ENCODE assay signal across 21 cellular contexts in genomic region chr10:103697787-103698186, GRCh38.
DNase-seq lines count a peak whose midpoint lies in the region; ATAC-seq and TF ChIP-seq lines count a peak whose summit lies in the region.
"Had no signal": no experiment of that assay in that cellular context is flagged by ENCODE, and none has a peak within 500 bp of the region (broad histone marks: within the 10 kb centered on the region; RNA-seq: fewer than 3 reads in every experiment).

No MANE protein-coding gene starts in this region.

- no peaks in the 10 kb centered on the region for H3K9me3 ChIP-seq in PC-9 (ENCODE audit: insufficient read depth, low read depth)
- H3K9me3 ChIP-seq in sigmoid colon = no peaks in the 10 kb centered on the region
- no peaks in the 10 kb centered on the region for H3K9me3 ChIP-seq in effector memory CD4-positive, alpha-beta T cell (ENCODE audit: control insufficient read depth, low read length)
- H3K9me3 ChIP-seq in aorta (ENCODE audit: control insufficient read depth, low read length) = no peaks in the 10 kb centered on the region

- H4K20me1 ChIP-seq in PC-9 (ENCODE audit: insufficient read depth) = no peaks in the 10 kb centered on the region

- no peak for TF ChIP-seq CTCF in PC-9 (conservative IDR thresholded peaks at IDR 0.05)
- TF ChIP-seq CTCF in dorsolateral prefrontal cortex (IDR thresholded peaks at IDR 0.05 in 54 of 56, conservative IDR thresholded peaks at IDR 0.05 in 2 of 56; ENCODE audit: low read depth in 1 of 56, partially characterized antibody in 56 of 56) = no peak
- TF ChIP-seq CTCF in sigmoid colon (IDR thresholded peaks at IDR 0.05) = no peak

- peak overlapping the region; percentile 31 for H3K27ac Mint-ChIP-seq in T-helper 1 cell treated with Interleukin-12 subunit alpha and Interleukin-12 subunit beta and Interleukin-4 antibody, amounts not matched to agents 30 μg/mL and 1 μg/mL, for 36 hours
- H3K27ac Mint-ChIP-seq: activated naive CD8-positive, alpha-beta T cell; activated T-helper 2 cell treated with anti-CD3 and anti-CD28 coated beads, Interferon-gamma antibody, Interleukin-2, Interleukin-4, amounts not matched to agents 10 μg/mL and 5 μg/mL and 100 μg/mL, durations not matched to agents 14 hours and 24 hours and 36 hours; CD4-positive, CD25-positive, alpha-beta regulatory T cell had no signal

- H3K9me3 Mint-ChIP-seq in T-helper 1 cell treated with Interleukin-12 subunit alpha and Interleukin-12 subunit beta and Interleukin-4 antibody, amounts not matched to agents 30 μg/mL and 1 μg/mL, for 36 hours = no peaks in the 10 kb centered on the region
- H3K9me3 Mint-ChIP-seq: activated T-helper 2 cell treated with anti-CD3 and anti-CD28 coated beads, Interferon-gamma antibody, Interleukin-2, Interleukin-4, amounts not matched to agents 10 μg/mL and 5 μg/mL and 100 μg/mL, durations not matched to agents 14 hours and 24 hours and 36 hours; CD4-positive, CD25-positive, alpha-beta regulatory T cell had no signal

- no peak overlapping the region for H3K4me3 ChIP-seq in PC-9
- H3K4me3 ChIP-seq in dorsolateral prefrontal cortex = no peak overlapping the region
- no peak overlapping the region for H3K4me3 ChIP-seq in sigmoid colon
- H3K4me3 ChIP-seq in effector memory CD4-positive, alpha-beta T cell (ENCODE audit: insufficient read depth, low read depth, low read length, poor library complexity, severe bottlenecking) = no peak overlapping the region
- no peak overlapping the region for H3K4me3 ChIP-seq in aorta (ENCODE audit: low read length in 2 of 2)

- no peaks in the 10 kb centered on the region for H3K36me3 Mint-ChIP-seq in T-helper 1 cell treated with Interleukin-12 subunit alpha and Interleukin-12 subunit beta and Interleukin-4 antibody, amounts not matched to agents 30 μg/mL and 1 μg/mL, for 36 hours (ENCODE audit: low read depth)
- H3K36me3 Mint-ChIP-seq: activated naive CD8-positive, alpha-beta T cell; CD4-positive, CD25-positive, alpha-beta regulatory T cell had no signal

- intact Hi-C loops in PC-9 (cut with micrococcal nuclease; ENCODE audit: unreplicated experiment) (loop anchor here (5.0 kb wide), 1 partner anchor 280 kb away; no protein-coding TSS in a partner anchor), dorsolateral prefrontal cortex (cut with DNase I) (no loop called here), sigmoid colon (cut with DNase I) (no loop called here), aorta (cut with DNase I) (no loop called here)

- 93 to 95% methylated on average over 4 of the region's 4 CpGs for WGBS in sigmoid colon, 2 donors
- WGBS in aorta, 2 donors = 77 to 92% methylated on average over 4 of the region's 4 CpGs

- peaks cover 14% of the 10 kb centered on the region; the same call in 1 of the 2 replicates for H3F3A ChIP-seq in PC-9 (ENCODE audit: insufficient read depth, low read depth)

- H3K9me2 ChIP-seq in PC-9 (ENCODE audit: insufficient read depth) = no peaks in the 10 kb centered on the region

- no peak overlapping the region for H3K4me2 ChIP-seq in PC-9

- no peaks in the 10 kb centered on the region for H3K27me3 Mint-ChIP-seq in T-helper 1 cell treated with Interleukin-12 subunit alpha and Interleukin-12 subunit beta and Interleukin-4 antibody, amounts not matched to agents 30 μg/mL and 1 μg/mL, for 36 hours (ENCODE audit: low read depth)
- H3K27me3 Mint-ChIP-seq: activated naive CD8-positive, alpha-beta T cell; CD4-positive, CD25-positive, alpha-beta regulatory T cell had no signal

- H2AFZ ChIP-seq in PC-9 = no peak overlapping the region
- H2AFZ ChIP-seq: parathyroid adenoma had no signal

- CTCF ChIA-PET in PC-9 (lab: Charles Lee) = no interaction called here

- no peak for TF ChIP-seq POLR2A in sigmoid colon (IDR thresholded peaks at IDR 0.05)

- no peak for TF ChIP-seq EP300 in sigmoid colon (IDR thresholded peaks at IDR 0.05)

- H3K4me1 ChIP-seq in PC-9 (replicated peaks; ENCODE audit: insufficient read depth) (peaks cover 28% of the 10 kb centered on the region), sigmoid colon (peaks cover 0 to 26% (median 24%) of the 10 kb centered on the region in 4 donors), aorta (ENCODE audit: control insufficient read depth in 1 of 2, insufficient read depth in 2 of 2, low read length in 2 of 2) (no peaks in the 10 kb centered on the region)
- peaks cover 28% of the 10 kb centered on the region for H3K4me1 ChIP-seq in effector memory CD4-positive, alpha-beta T cell (ENCODE audit: control insufficient read depth, insufficient read depth, low read length, poor library complexity, severe bottlenecking)

- DNase-seq in T-helper 1 cell = no peak
- no peak for DNase-seq in PC-9
- no peak for DNase-seq in dorsolateral prefrontal cortex
- no peak for DNase-seq in sigmoid colon
- no peak for DNase-seq in activated gamma-delta T cell treated with Interleukin-2 at 50 U/mL for 16 hours
- no peak for DNase-seq in effector memory CD4-positive, alpha-beta T cell
- no peak for DNase-seq in aorta
- DNase-seq: CD4-positive, CD25-positive, alpha-beta regulatory T cell; glutamatergic neuron; KBM-7; kidney; NCI-H1436; NCI-H748 treated with DMSO at 0.1 percent for 48 hours; stimulated activated CD4-positive, alpha-beta T cell treated with anti-CD3 and anti-CD28 coated beads, Interleukin-4, amount 100 ng/mL, for 1 hour; T-helper 9 cell; WERI-Rb-1 had no signal

- no TSS peak for BruUV-seq in PC-9 (replicated peaks; lab: Mats Ljungman, UMichigan)

- H3K36me3 ChIP-seq in PC-9 (ENCODE audit: low read depth) (no peaks in the 10 kb centered on the region), sigmoid colon (no peaks in the 10 kb centered on the region), aorta (ENCODE audit: control insufficient read depth in 1 of 2, insufficient read depth in 2 of 2, low read length in 1 of 2) (no peaks in the 10 kb centered on the region)
- no peaks in the 10 kb centered on the region for H3K36me3 ChIP-seq in effector memory CD4-positive, alpha-beta T cell (ENCODE audit: control insufficient read depth, insufficient read depth, low read length)
- H3K36me3 ChIP-seq: WERI-Rb-1 had no signal

- H3K79me2 ChIP-seq in PC-9 (ENCODE audit: low read depth) = no peaks in the 10 kb centered on the region
- H3K79me2 ChIP-seq: parathyroid adenoma had no signal

- peaks cover 23% of the 10 kb centered on the region for H3K4me1 Mint-ChIP-seq in T-helper 1 cell treated with Interleukin-12 subunit alpha and Interleukin-12 subunit beta and Interleukin-4 antibody, amounts not matched to agents 30 μg/mL and 1 μg/mL, for 36 hours (ENCODE audit: low read depth)

- no peak for ATAC-seq in aorta (ENCODE audit: low FRiP score)

- H3K27me3 ChIP-seq in PC-9 (ENCODE audit: insufficient read depth, low read depth) (no peaks in the 10 kb centered on the region), dorsolateral prefrontal cortex (no peaks in the 10 kb centered on the region), sigmoid colon (peaks cover 0 to 13% (median 0%) of the 10 kb centered on the region in 3 donors), aorta (ENCODE audit: control insufficient read depth in 1 of 2, insufficient read depth in 2 of 2, low read length in 1 of 2) (no peaks in the 10 kb centered on the region)
- no peaks in the 10 kb centered on the region for H3K27me3 ChIP-seq in effector memory CD4-positive, alpha-beta T cell (replicated peaks; ENCODE audit: control insufficient read depth, insufficient read depth, low read length, poor library complexity, severe bottlenecking)

- POLR2A ChIA-PET in PC-9 (lab: Charles Lee; ENCODE audit: unreplicated experiment) = no interaction called here

- peak overlapping the region; percentile 83 for H3K27ac ChIP-seq in PC-9
- H3K27ac ChIP-seq in dorsolateral prefrontal cortex = peak overlapping the region in 58 of 59 donors; percentile 27 to 98 (median 91)
- H3K27ac ChIP-seq in sigmoid colon = peak overlapping the region; percentile 39 to 76 (median 57)
- H3K27ac ChIP-seq in effector memory CD4-positive, alpha-beta T cell (ENCODE audit: insufficient read depth, low read length, poor library complexity, severe bottlenecking) = no peak overlapping the region
- no peak overlapping the region for H3K27ac ChIP-seq in aorta (ENCODE audit: low read depth in 1 of 2, low read length in 2 of 2)
- H3K27ac ChIP-seq: 22Rv1, parathyroid adenoma, WERI-Rb-1 had no signal

- H3K4me3 Mint-ChIP-seq in T-helper 1 cell treated with Interleukin-12 subunit alpha and Interleukin-12 subunit beta and Interleukin-4 antibody, amounts not matched to agents 30 μg/mL and 1 μg/mL, for 36 hours = no peak overlapping the region
- H3K4me3 Mint-ChIP-seq: activated naive CD8-positive, alpha-beta T cell had no signal

Comparison
In these comparisons a context has a peak if more than half of its experiments do, and no peak if none do; other contexts are left out.
1. H3K27ac ChIP-seq: peak in PC-9 (single experiment), dorsolateral prefrontal cortex (58 of 59) and sigmoid colon (4 of 4); none in effector memory CD4-positive, alpha-beta T cell (single experiment) and aorta (0 of 2).